21 cellular contexts compared by ENCODE assay signal in genomic region chr20:271069-271468, GRCh38. TPM values are rescaled to one million over a fixed set of nuclear protein-coding genes. Genes with fewer than 3 reads are reported as not detected.
DNase-seq lines count a peak whose midpoint lies in the region; ATAC-seq and TF ChIP-seq lines count a peak whose summit lies in the region.
"Had no signal": no experiment of that assay in that cellular context is flagged by ENCODE, and none has a peak within 500 bp of the region (broad histone marks: within the 10 kb centered on the region; RNA-seq: fewer than 3 reads in every experiment).

No MANE protein-coding gene starts in this region.

- H3K9me3 ChIP-seq in cardiac muscle cell (ENCODE audit: low read depth) (no peaks in the 10 kb centered on the region), heart right ventricle (no peaks in the 10 kb centered on the region), PC-9 (ENCODE audit: insufficient read depth, low read depth) (no peaks in the 10 kb centered on the region), gastroesophageal sphincter (no peaks in the 10 kb centered on the region)
- H3K9me3 ChIP-seq: BE2C had no signal

- BruUV-seq in PC-9 (replicated peaks; lab: Mats Ljungman, UMichigan), result no TSS peak

- ATAC-seq in heart right ventricle, result no peak
- no peak for ATAC-seq in left lobe of liver
- no peak for ATAC-seq in gastroesophageal sphincter
- ATAC-seq: GM12878 had no signal

- 88 to 96% methylated on average over 4 of the region's 4 CpGs for WGBS in heart right ventricle, 2 donors
- 92% methylated on average over 3 of the region's 4 CpGs; no CpG with 5 or more reads in 1 of the 2 donors for WGBS in gastroesophageal sphincter (ENCODE audit: low coverage in 1 of 2), 2 donors

- CTCF ChIA-PET in PC-9 (lab: Charles Lee), result no interaction called here

- POLR2A ChIA-PET in PC-9 (lab: Charles Lee; ENCODE audit: unreplicated experiment), result no interaction called here

- TF ChIP-seq EP300 in gastroesophageal sphincter (IDR thresholded peaks at IDR 0.05), result no peak

- no peak overlapping the region for H3K4me3 Mint-ChIP-seq in nephron progenitor cell
- H3K4me3 Mint-ChIP-seq: CD4-positive, CD25-positive, alpha-beta regulatory T cell; CD8-positive, alpha-beta memory T cell; H9 had no signal

- peak overlapping the region; percentile 40 for H3K27ac Mint-ChIP-seq in nephron progenitor cell
- H3K27ac Mint-ChIP-seq: CD4-positive, CD25-positive, alpha-beta regulatory T cell; CD8-positive, alpha-beta memory T cell; H9 had no signal

- no peaks in the 10 kb centered on the region for H3K79me2 ChIP-seq in PC-9 (ENCODE audit: low read depth)

- no peak overlapping the region for H3K4me3 ChIP-seq in cardiac muscle cell
- no peak overlapping the region for H3K4me3 ChIP-seq in heart right ventricle
- no peak overlapping the region for H3K4me3 ChIP-seq in PC-9
- no peak overlapping the region for H3K4me3 ChIP-seq in gastroesophageal sphincter
- H3K4me3 ChIP-seq: GM12878 had no signal

- no peaks in the 10 kb centered on the region for H3K9me3 Mint-ChIP-seq in nephron progenitor cell
- H3K9me3 Mint-ChIP-seq: CD8-positive, alpha-beta memory T cell had no signal

- TF ChIP-seq CTCF in cardiac muscle cell (IDR thresholded peaks at IDR 0.05; ENCODE audit: low read depth, low read length) (no peak), heart right ventricle (IDR thresholded peaks at IDR 0.05) (no peak), nephron progenitor cell (IDR thresholded peaks at IDR 0.05) (no peak), PC-9 (conservative IDR thresholded peaks at IDR 0.05) (no peak), gastroesophageal sphincter (IDR thresholded peaks at IDR 0.05) (no peak)

- no peaks in the 10 kb centered on the region for H3K27me3 ChIP-seq in cardiac muscle cell
- no peaks in the 10 kb centered on the region for H3K27me3 ChIP-seq in heart right ventricle
- peaks cover 6% of the 10 kb centered on the region; the same call in 1 of the 2 replicates for H3K27me3 ChIP-seq in PC-9 (ENCODE audit: insufficient read depth, low read depth)
- no peaks in the 10 kb centered on the region for H3K27me3 ChIP-seq in gastroesophageal sphincter
- H3K27me3 ChIP-seq: BE2C had no signal

- H3K36me3 Mint-ChIP-seq in nephron progenitor cell (ENCODE audit: low read depth), result peaks cover 59% of the 10 kb centered on the region

- H3K27ac ChIP-seq in cardiac muscle cell, result peak overlapping the region; percentile 30
- no peak overlapping the region for H3K27ac ChIP-seq in heart right ventricle
- H3K27ac ChIP-seq in PC-9, result no peak overlapping the region
- no peak overlapping the region for H3K27ac ChIP-seq in gastroesophageal sphincter

- DNase-seq in cardiac muscle cell (ENCODE audit: low read depth in 1 of 2, low spot score in 1 of 2) (no peak), heart right ventricle (no peak), left lobe of liver (ENCODE audit: low spot score) (peak; percentile 8), nephron progenitor cell (no peak), NCI-H2107 treated with DMSO at 0.1 percent for 48 hours (lab: John Stamatoyannopoulos, UW; ENCODE audit: unreplicated experiment) (no peak), PC-9 (no peak)
- DNase-seq: ACHN; BE2C; C1 segment of cervical spinal cord; CD4-positive, CD25-positive, alpha-beta regulatory T cell; CD8-positive, alpha-beta memory T cell; COR-L47; DMS 273 treated with DMSO at 0.1 percent for 48 hours; DMS53; DND-41; EL; H9 had no signal

- no peaks in the 10 kb centered on the region for H3K4me1 ChIP-seq in cardiac muscle cell (ENCODE audit: low read depth)
- H3K4me1 ChIP-seq in heart right ventricle, result peaks cover 0 to 13% (median 0%) of the 10 kb centered on the region in 9 donors
- no peaks in the 10 kb centered on the region; the same call in 1 of the 2 replicates for H3K4me1 ChIP-seq in PC-9 (replicated peaks; ENCODE audit: insufficient read depth)
- H3K4me1 ChIP-seq in gastroesophageal sphincter, result peaks cover 0 to 12% (median 0%) of the 10 kb centered on the region in 3 donors
- H3K4me1 ChIP-seq: BE2C had no signal

- H3K27me3 Mint-ChIP-seq in nephron progenitor cell (ENCODE audit: low read depth, poor library complexity), result peaks cover 3% of the 10 kb centered on the region

- H3K36me3 ChIP-seq in cardiac muscle cell (peaks cover 7% of the 10 kb centered on the region), heart right ventricle (peaks cover 0 to 10% (median 0%) of the 10 kb centered on the region in 9 donors), PC-9 (ENCODE audit: low read depth) (no peaks in the 10 kb centered on the region), gastroesophageal sphincter (peaks cover 0 to 14% of the 10 kb centered on the region in 2 donors)
- H3K36me3 ChIP-seq: BE2C had no signal

- H3K4me2 ChIP-seq in PC-9, result no peak overlapping the region

- intact Hi-C loops in heart right ventricle (cut with DNase I) (loop anchor here in 2 of 10 donors (10.0 kb wide), 2 partner anchors 54 to 64 kb away; partner anchors contain the start of gene SOX12 (in 1 of the 2)), PC-9 (cut with micrococcal nuclease; ENCODE audit: unreplicated experiment) (no loop called here)

- H3K4me1 Mint-ChIP-seq in nephron progenitor cell, result peaks cover 25% of the 10 kb centered on the region

- H4K20me1 ChIP-seq in PC-9 (ENCODE audit: insufficient read depth), result no peaks in the 10 kb centered on the region; the same call in 1 of the 2 replicates

- H3K9me2 ChIP-seq in PC-9 (ENCODE audit: insufficient read depth), result no peaks in the 10 kb centered on the region

- H2AFZ ChIP-seq in PC-9, result no peak overlapping the region

- no peaks in the 10 kb centered on the region for H3F3A ChIP-seq in PC-9 (ENCODE audit: insufficient read depth, low read depth)

- no peak for TF ChIP-seq POLR2A in gastroesophageal sphincter (IDR thresholded peaks at IDR 0.05)

RNA-seq across cellular contexts. Expression of gene DEFB132, which starts 13.5 kb away (rescaled TPM):
- total RNA-seq in cardiac muscle cell (not detected in 2 replicates), heart right ventricle (under 1 TPM in 2 of 10 donors, not detected in 8; 0.12 to 0.30 TPM), left lobe of liver (0.15 TPM), PC-9 (2021) (not detected in 2 replicates), gastroesophageal sphincter (not detected)
- polyA plus RNA-seq in cardiac muscle cell (not detected in 2 replicates), heart right ventricle (not detected)
- total RNA-seq: CD4-positive, CD25-positive, alpha-beta regulatory T cell; CD8-positive, alpha-beta memory T cell; G401; GM12878; H1; H9 had no signal
- polyA plus RNA-seq: CD4-positive, CD25-positive, alpha-beta regulatory T cell; CD8-positive, alpha-beta memory T cell; GM12878; H1 had no signal

RNA-seq across cellular contexts. Expression of gene C20orf96, which starts 19.5 kb away (rescaled TPM):
- total RNA-seq in cardiac muscle cell (6.2 and 9.3 TPM in 2 replicates), heart right ventricle (1 to 10 TPM; 3.1 to 5.5 (median 4.5) TPM), left lobe of liver (2.0 TPM), PC-9 (2021) (20.7 and 25.7 TPM in 2 replicates), gastroesophageal sphincter (1 to 10 TPM in 2 of 4 donors, under 1 TPM in 2; 0.67 to 3.1 (median 1.3) TPM)
- polyA plus RNA-seq in cardiac muscle cell (31.9 and 41.9 TPM in 2 replicates), heart right ventricle (1 to 10 TPM; 3.5 to 4.1 TPM)

RNA-seq across cellular contexts. Expression of gene ZCCHC3, which starts 26.3 kb away (rescaled TPM):
- total RNA-seq in cardiac muscle cell, result 49.9 and 63.8 TPM in 2 replicates
- 43.7 and 53.1 TPM in 2 replicates for polyA plus RNA-seq in cardiac muscle cell
- 10 to 100 TPM in 7 of 10 donors, 1 to 10 TPM in 3; 8.2 to 12.8 (median 10.7) TPM for total RNA-seq in heart right ventricle
- polyA plus RNA-seq in heart right ventricle, result 10 to 100 TPM in 1 of 2 donors, 1 to 10 TPM in 1; 7.7 to 10.8 TPM
- total RNA-seq in left lobe of liver, result 5.6 TPM
- total RNA-seq in PC-9 (2021), result 16.0 and 17.7 TPM in 2 replicates
- total RNA-seq in gastroesophageal sphincter, result 10 to 100 TPM; 17.4 to 24.0 (median 21.4) TPM

RNA-seq across cellular contexts. Expression of gene DEFB129, which starts 44.0 kb away (rescaled TPM):
- total RNA-seq in cardiac muscle cell, result not detected in 2 replicates
- polyA plus RNA-seq in cardiac muscle cell, result not detected in 2 replicates
- total RNA-seq in heart right ventricle, result not detected
- not detected for polyA plus RNA-seq in heart right ventricle
- not detected for total RNA-seq in left lobe of liver
- not detected in 2 replicates for total RNA-seq in PC-9 (2021)
- not detected for total RNA-seq in gastroesophageal sphincter
- total RNA-seq: CD4-positive, CD25-positive, alpha-beta regulatory T cell; CD8-positive, alpha-beta memory T cell; G401; GM12878; H1; H9 had no signal
- polyA plus RNA-seq: CD4-positive, CD25-positive, alpha-beta regulatory T cell; CD8-positive, alpha-beta memory T cell; GM12878; H1 had no signal

RNA-seq across cellular contexts. Expression of gene SOX12, which starts 54.3 kb away (rescaled TPM):
- 57.6 and 79.8 TPM in 2 replicates for total RNA-seq in cardiac muscle cell
- polyA plus RNA-seq in cardiac muscle cell, result 41.9 and 49.9 TPM in 2 replicates
- total RNA-seq in heart right ventricle, result 10 to 100 TPM in 6 of 10 donors, 1 to 10 TPM in 4; 7.2 to 16.5 (median 10.9) TPM
- 1 to 10 TPM; 4.5 to 5.2 TPM for polyA plus RNA-seq in heart right ventricle
- total RNA-seq in left lobe of liver, result 5.6 TPM
- 49.5 and 57.1 TPM in 2 replicates for total RNA-seq in PC-9 (2021)
- 1 to 10 TPM; 3.4 to 7.3 (median 5.9) TPM for total RNA-seq in gastroesophageal sphincter
